Comparison of ENCODE assay signal across 21 cellular contexts in the genomic region with DNA sequence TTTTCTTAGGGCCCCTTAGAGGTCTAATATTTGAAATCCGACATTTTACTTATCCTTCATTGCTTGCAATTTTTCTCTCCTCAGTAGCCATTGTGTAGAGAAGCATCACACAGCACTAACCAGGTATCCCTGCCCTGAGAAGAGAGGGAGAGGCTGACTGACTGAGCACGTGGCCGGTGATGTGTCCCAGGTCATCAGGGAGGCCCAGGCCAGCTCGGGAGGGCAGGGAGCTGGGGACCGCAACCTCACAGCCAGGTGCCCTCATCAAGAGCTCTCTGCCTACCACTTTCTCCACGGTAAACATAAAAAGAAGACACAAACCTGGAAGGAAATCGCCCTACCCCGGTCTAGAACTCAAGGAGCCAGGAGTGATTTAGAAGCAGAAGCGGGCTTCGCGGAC.
DNase-seq lines count a peak whose midpoint lies in the region; ATAC-seq and TF ChIP-seq lines count a peak whose summit lies in the region.
"Had no signal": no experiment of that assay in that cellular context is flagged by ENCODE, and none has a peak within 500 bp of the region (broad histone marks: within the 10 kb centered on the region; RNA-seq: fewer than 3 reads in every experiment).

No MANE protein-coding gene starts in this region.

- no peak for TF ChIP-seq RAD21 in IMR-90 (IDR thresholded peaks at IDR 0.05; ENCODE audit: low read length)

- TF ChIP-seq CTCF in IMR-90 (conservative IDR thresholded peaks at IDR 0.05; ENCODE audit: low read depth, low read length) = no peak
- no peak for TF ChIP-seq CTCF in endodermal cell (conservative IDR thresholded peaks at IDR 0.05)
- TF ChIP-seq CTCF in upper lobe of right lung (IDR thresholded peaks at IDR 0.05) = no peak

- no peak overlapping the region for H2BK20ac ChIP-seq in IMR-90 (ENCODE audit: low read depth, low read length)

- H3K36me3 ChIP-seq in BLaER1 (no peaks in the 10 kb centered on the region), IMR-90 (ENCODE audit: control insufficient read depth, insufficient read depth, low read length) (no peaks in the 10 kb centered on the region), endodermal cell (ENCODE audit: control insufficient read depth, insufficient read depth, low read length) (no peaks in the 10 kb centered on the region), neuronal stem cell (replicated peaks in 1 of 2; ENCODE audit: control insufficient read depth in 2 of 2, insufficient read depth in 2 of 2, low read length in 2 of 2) (no peaks in the 10 kb centered on the region), upper lobe of right lung (no peaks in the 10 kb centered on the region)

- H3K23ac ChIP-seq in IMR-90 (ENCODE audit: low read depth, low read length) (no peak overlapping the region), neuronal stem cell (ENCODE audit: low read depth, low read length, poor library complexity) (no peak overlapping the region)

- H3K4me3 ChIP-seq in BLaER1 (no peak overlapping the region), IMR-90 (ENCODE audit: insufficient read depth, low read depth, low read length) (no peak overlapping the region), endodermal cell (ENCODE audit: low read length) (no peak overlapping the region), neuronal stem cell (ENCODE audit: low read length in 2 of 2) (no peak overlapping the region), right cardiac atrium (ENCODE audit: low read length) (no peak overlapping the region), upper lobe of right lung (no peak overlapping the region)
- H3K4me3 ChIP-seq: A549 had no signal

- no peak for DNase-seq in IMR-90
- no peak for DNase-seq in endodermal cell
- DNase-seq in neuronal stem cell (ENCODE audit: low spot score) = no peak
- no peak for DNase-seq in right cardiac atrium
- DNase-seq in NCI-H82 (lab: John Stamatoyannopoulos, UW) = no peak
- DNase-seq in upper lobe of right lung = no peak
- DNase-seq in COLO829 (ENCODE audit: low spot score) = no peak
- DNase-seq: AML-193; C1 segment of cervical spinal cord; Caco-2; Calu3; CD4-positive, alpha-beta memory T cell; CD4-positive, CD25-positive, alpha-beta regulatory T cell; CD8-positive, alpha-beta memory T cell; DMS79 treated with DMSO at 0.1 percent for 48 hours; GF-D8 had no signal

- no peaks in the 10 kb centered on the region for H3K9me3 Mint-ChIP-seq in endodermal cell
- H3K9me3 Mint-ChIP-seq: CD8-positive, alpha-beta memory T cell had no signal

- TF ChIP-seq POLR2A in IMR-90 (IDR thresholded peaks at IDR 0.05; ENCODE audit: low read depth, low read length) = no peak

- dilution Hi-C loops in IMR-90 (cut with HindIII; ENCODE audit: low sequenced_read_pairs, unreplicated experiment) = no loop called here

- H3K4me3 Mint-ChIP-seq in endodermal cell = no peak overlapping the region
- H3K4me3 Mint-ChIP-seq: B cell; CD14-positive monocyte; CD4-positive, alpha-beta memory T cell; CD4-positive, CD25-positive, alpha-beta regulatory T cell; CD8-positive, alpha-beta memory T cell had no signal

- no peak overlapping the region for H3K9ac ChIP-seq in BLaER1
- H3K9ac ChIP-seq in IMR-90 (ENCODE audit: low read depth, low read length) = no peak overlapping the region
- no peak overlapping the region for H3K9ac ChIP-seq in endodermal cell (ENCODE audit: extremely low read depth, low read length, poor library complexity, severe bottlenecking)
- H3K9ac ChIP-seq in neuronal stem cell (ENCODE audit: low read depth, low read length, poor library complexity) = no peak overlapping the region

- no peak overlapping the region for H2BK12ac ChIP-seq in neuronal stem cell (ENCODE audit: low read length)

- H3K27ac ChIP-seq in BLaER1 = no peak overlapping the region
- no peak overlapping the region for H3K27ac ChIP-seq in IMR-90 (ENCODE audit: insufficient read depth, low read length)
- H3K27ac ChIP-seq in endodermal cell (ENCODE audit: low read depth, low read length) = peak overlapping the region; percentile 1
- no peak overlapping the region for H3K27ac ChIP-seq in neuronal stem cell (replicated peaks; ENCODE audit: low read length)
- no peak overlapping the region for H3K27ac ChIP-seq in right cardiac atrium (ENCODE audit: low read length)
- no peak overlapping the region for H3K27ac ChIP-seq in upper lobe of right lung
- H3K27ac ChIP-seq: 22Rv1, A549 had no signal

- H3K27ac Mint-ChIP-seq in endodermal cell = no peak overlapping the region
- H3K27ac Mint-ChIP-seq: B cell; CD14-positive monocyte; CD4-positive, alpha-beta memory T cell; CD4-positive, CD25-positive, alpha-beta regulatory T cell; CD8-positive, alpha-beta memory T cell had no signal

- H3K27me3 ChIP-seq in BLaER1 = no peaks in the 10 kb centered on the region
- H3K27me3 ChIP-seq in IMR-90 (ENCODE audit: control insufficient read depth, insufficient read depth, low read length) = no peaks in the 10 kb centered on the region
- no peaks in the 10 kb centered on the region for H3K27me3 ChIP-seq in endodermal cell (ENCODE audit: control insufficient read depth, insufficient read depth, low read length, poor library complexity, severe bottlenecking)
- no peaks in the 10 kb centered on the region for H3K27me3 ChIP-seq in neuronal stem cell (ENCODE audit: control insufficient read depth in 3 of 3, insufficient read depth in 3 of 3, low read depth in 1 of 3, low read length in 3 of 3)
- no peaks in the 10 kb centered on the region for H3K27me3 ChIP-seq in right cardiac atrium (ENCODE audit: control insufficient read depth, insufficient read depth)
- no peaks in the 10 kb centered on the region for H3K27me3 ChIP-seq in upper lobe of right lung

- BruUV-seq in IMR-90 (replicated peaks; lab: Mats Ljungman, UMichigan) = no TSS peak

- no peak overlapping the region for H2AFZ ChIP-seq in IMR-90 (replicated peaks; ENCODE audit: low read length, poor library complexity)
- no peak overlapping the region for H2AFZ ChIP-seq in neuronal stem cell (ENCODE audit: low read length)

- H3K4me2 ChIP-seq in BLaER1 (peak overlapping the region; percentile 85), IMR-90 (ENCODE audit: low read depth, low read length) (no peak overlapping the region), neuronal stem cell (ENCODE audit: insufficient read depth, low read length, poor library complexity, severe bottlenecking) (no peak overlapping the region)
- H3K4me2 ChIP-seq: A549 had no signal

- CTCF ChIA-PET in IMR-90 (lab: Yijun Ruan, JAX) = no interaction called here

- no peaks in the 10 kb centered on the region for H3K36me3 Mint-ChIP-seq in endodermal cell (ENCODE audit: low read depth)
- H3K36me3 Mint-ChIP-seq: CD14-positive monocyte; CD4-positive, alpha-beta memory T cell; CD4-positive, CD25-positive, alpha-beta regulatory T cell; CD8-positive, alpha-beta memory T cell had no signal

- H2AK5ac ChIP-seq in IMR-90 (ENCODE audit: low read depth, low read length) (no peak overlapping the region), neuronal stem cell (ENCODE audit: low read depth, low read length) (no peak overlapping the region)

- in situ Hi-C loops in IMR-90 (cut with MboI; ENCODE audit: low sequenced_read_pairs) = no loop called here

- no peak overlapping the region for H2BK5ac ChIP-seq in IMR-90 (ENCODE audit: low read depth, low read length, poor library complexity, severe bottlenecking)
- H2BK5ac ChIP-seq in neuronal stem cell (ENCODE audit: low read length) = no peak overlapping the region

- no peak overlapping the region for H4K8ac ChIP-seq in IMR-90 (ENCODE audit: low read depth in 2 of 2, low read length in 2 of 2)
- no peak overlapping the region for H4K8ac ChIP-seq in neuronal stem cell (ENCODE audit: low read depth, low read length)

- H4K20me1 ChIP-seq in BLaER1 = 0 out of 2 replicates have a peak, but pooled peaks cover 10% of the 10 kb centered on the region
- H4K20me1 ChIP-seq in IMR-90 (ENCODE audit: insufficient read depth, low read length) = no peaks in the 10 kb centered on the region

- H3K56ac ChIP-seq in IMR-90 (ENCODE audit: extremely low read depth, insufficient read depth, low read length) = no peak overlapping the region

- peaks cover 28% of the 10 kb centered on the region for H3K27me3 Mint-ChIP-seq in endodermal cell (ENCODE audit: insufficient read depth)
- H3K27me3 Mint-ChIP-seq: B cell; CD4-positive, CD25-positive, alpha-beta regulatory T cell; CD8-positive, alpha-beta memory T cell had no signal

- H3K4me1 ChIP-seq in BLaER1 (peaks cover 26% of the 10 kb centered on the region), IMR-90 (ENCODE audit: control insufficient read depth, insufficient read depth, low read length) (no peaks in the 10 kb centered on the region), endodermal cell (ENCODE audit: control insufficient read depth, insufficient read depth, low read length) (no peaks in the 10 kb centered on the region), neuronal stem cell (ENCODE audit: control insufficient read depth in 2 of 2, insufficient read depth in 1 of 2, low read depth in 1 of 2, low read length in 2 of 2) (peaks cover 4 to 12% of the 10 kb centered on the region in 2 donors), right cardiac atrium (ENCODE audit: control insufficient read depth, insufficient read depth, low read length) (no peaks in the 10 kb centered on the region), upper lobe of right lung (no peaks in the 10 kb centered on the region)
- H3K4me1 ChIP-seq: A549, Caco-2 had no signal

- H2BK120ac ChIP-seq in IMR-90 (ENCODE audit: low read depth, low read length) (no peak overlapping the region), neuronal stem cell (ENCODE audit: low read depth, low read length) (peak overlapping the region; percentile 56)

- H2BK15ac ChIP-seq in IMR-90 (ENCODE audit: low read depth, low read length) = no peak overlapping the region
- H2BK15ac ChIP-seq in neuronal stem cell (ENCODE audit: low read length) = no peak overlapping the region

- peak overlapping the region; percentile 61 for H2AK9ac ChIP-seq in IMR-90 (replicated peaks; ENCODE audit: low read depth, low read length, poor library complexity)

- no peaks in the 10 kb centered on the region for H3K4me1 Mint-ChIP-seq in endodermal cell
- H3K4me1 Mint-ChIP-seq: B cell; CD14-positive monocyte; CD4-positive, alpha-beta memory T cell; CD4-positive, CD25-positive, alpha-beta regulatory T cell; CD8-positive, alpha-beta memory T cell had no signal

- no peak overlapping the region for H4K91ac ChIP-seq in IMR-90 (ENCODE audit: insufficient read depth, low read depth, low read length)
- H4K91ac ChIP-seq in neuronal stem cell (ENCODE audit: low read depth, low read length, poor library complexity) = no peak overlapping the region

- H3K9me3 ChIP-seq in BLaER1 = no peaks in the 10 kb centered on the region
- H3K9me3 ChIP-seq in IMR-90 (ENCODE audit: control insufficient read depth, insufficient read depth, low read length) = no peaks in the 10 kb centered on the region
- no peaks in the 10 kb centered on the region for H3K9me3 ChIP-seq in endodermal cell (ENCODE audit: control insufficient read depth, low read length)
- H3K9me3 ChIP-seq in neuronal stem cell (replicated peaks in 1 of 2; ENCODE audit: control insufficient read depth in 2 of 2, insufficient read depth in 1 of 2, low read depth in 1 of 2, low read length in 2 of 2) = peaks cover 0 to 2% of the 10 kb centered on the region in 2 donors
- H3K9me3 ChIP-seq in right cardiac atrium (ENCODE audit: control insufficient read depth, low read length) = no peaks in the 10 kb centered on the region
- H3K9me3 ChIP-seq in upper lobe of right lung = no peaks in the 10 kb centered on the region
- H3K9me3 ChIP-seq: A549, Caco-2 had no signal

- H3K4ac ChIP-seq in IMR-90 (ENCODE audit: low read depth, low read length) (no peak overlapping the region), neuronal stem cell (ENCODE audit: low read length) (no peak overlapping the region)

- WGBS in IMR-90 (ENCODE audit: extremely low coverage in 2 of 2, insufficient read length in 1 of 2), 2 experiments = no CpG with 5 or more reads among the region's 11 CpGs
- 95 to 100% methylated on average over 5 to 11 of the region's 11 CpGs for WGBS in endodermal cell (ENCODE audit: insufficient coverage in 1 of 2, insufficient read length in 1 of 2), 2 experiments
- no CpG with 5 or more reads among the region's 11 CpGs for WGBS in neuronal stem cell (ENCODE audit: extremely low coverage in 2 of 2, insufficient read length in 2 of 2, insufficient replicate concordance in 1 of 2), 2 donors
- WGBS in right cardiac atrium = 83% methylated on average over 11 of the region's 11 CpGs

- no peaks in the 10 kb centered on the region for H3K9me1 ChIP-seq in IMR-90 (ENCODE audit: insufficient read depth, low read length)

- H3K18ac ChIP-seq in IMR-90 (ENCODE audit: low read depth, low read length) = no peak overlapping the region
- H3K18ac ChIP-seq in neuronal stem cell (ENCODE audit: low read length) = no peak overlapping the region

- ATAC-seq in IMR-90 (ENCODE audit: low read depth) (no peak), right cardiac atrium (no peak), upper lobe of right lung (no peak)
- ATAC-seq: A549 had no signal

- H3K79me1 ChIP-seq in IMR-90 (ENCODE audit: low read depth in 1 of 2, low read length in 2 of 2) = no peaks in the 10 kb centered on the region
- peaks cover 2% of the 10 kb centered on the region for H3K79me1 ChIP-seq in neuronal stem cell (ENCODE audit: low read depth, low read length)

- no peak overlapping the region for H4K5ac ChIP-seq in IMR-90 (ENCODE audit: low read depth, low read length)

- intact Hi-C loops in IMR-90 (cut with micrococcal nuclease) = no loop called here
- intact Hi-C loops in right cardiac atrium (cut with DNase I) = no loop called here
- intact Hi-C loops in upper lobe of right lung (cut with DNase I) = no loop called here

- POLR2A ChIA-PET in IMR-90 (lab: Charles Lee; ENCODE audit: unreplicated experiment) = no interaction called here

- H3K14ac ChIP-seq in IMR-90 (replicated peaks; ENCODE audit: low read depth, low read length) (no peak overlapping the region), neuronal stem cell (ENCODE audit: low read length) (no peak overlapping the region)
